In the genomic region with DNA sequence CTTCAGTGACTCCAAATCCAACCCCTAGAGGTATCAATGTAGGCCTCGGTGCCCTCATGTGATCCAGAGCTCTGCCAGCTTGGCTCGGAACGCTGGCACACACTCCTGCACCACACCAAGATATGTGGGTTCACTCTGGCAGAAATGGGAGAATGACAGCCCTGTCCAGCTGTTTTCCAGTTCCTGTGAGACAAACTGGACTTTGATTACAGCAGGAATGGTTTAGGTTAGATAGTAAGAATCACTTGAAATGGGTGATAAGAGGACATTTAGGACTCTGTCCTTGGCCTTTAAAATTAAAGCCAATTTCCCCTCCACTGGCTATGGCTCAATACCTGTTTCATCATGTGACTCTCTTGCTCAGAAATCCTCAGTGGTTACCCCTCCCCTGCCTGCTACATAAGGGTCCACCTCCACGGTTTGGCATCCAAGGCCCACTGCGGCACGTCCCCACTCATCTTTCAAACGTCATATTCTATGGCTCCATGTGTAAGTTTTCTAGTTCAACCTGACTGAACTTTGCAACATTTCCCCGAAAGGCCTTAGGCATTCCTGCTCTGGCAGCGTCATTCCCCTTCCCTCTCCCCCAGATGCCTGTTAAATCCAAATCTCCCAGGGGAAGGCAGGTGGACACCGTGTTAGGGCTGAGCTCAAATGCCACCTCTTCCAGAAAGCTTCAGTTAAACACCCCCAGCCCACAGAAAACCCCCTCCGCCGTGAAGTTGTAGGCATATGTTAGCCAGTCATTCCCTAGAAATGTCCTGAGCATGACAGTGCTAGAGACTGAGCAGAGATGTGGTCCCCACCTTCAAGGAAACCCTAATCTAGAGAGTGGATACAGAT, we compare ENCODE assay signal across 3 cellular contexts.
A peak's percentile ranks its signal among the peaks of the same experiment; 100 is the strongest.
TF ChIP-seq lines count a peak whose summit lies in the region.

No MANE protein-coding gene starts in this region.

TF ChIP-seq in liver, 16 proteins besides CTCF, POLR2A, EP300 and RAD21:
- TF ChIP-seq GABPA (IDR thresholded peaks at IDR 0.05 in 1 of 2, conservative IDR thresholded peaks at IDR 0.05 in 1 of 2) (no peak), RXRA (IDR thresholded peaks at IDR 0.05) (peak in 1 of 2 donors; percentile 35), JUND (IDR thresholded peaks at IDR 0.05) (no peak), HNF4A (conservative IDR thresholded peaks at IDR 0.05) (peak; percentile 45 to 52)

TF ChIP-seq in HepG2, 621 proteins besides CTCF, POLR2A, EP300 and RAD21:
- TF ChIP-seq ZBTB46 (CRISPR knock-in tag; IDR thresholded peaks at IDR 0.05; ENCODE audit: borderline replicate concordance): no peak
- no peak for TF ChIP-seq SNRNP70 (IDR thresholded peaks at IDR 0.05; ENCODE audit: low read depth, low read length)
- TF ChIP-seq TCF12 (IDR thresholded peaks at IDR 0.05): no peak
- no peak for TF ChIP-seq TCF12 (CRISPR knock-in tag; IDR thresholded peaks at IDR 0.05)
- TF ChIP-seq ZNF20 (CRISPR knock-in tag; IDR thresholded peaks at IDR 0.05): no peak
- no peak for TF ChIP-seq HIVEP1 (CRISPR knock-in tag; IDR thresholded peaks at IDR 0.05)
- no peak for TF ChIP-seq NFE2L2 (IDR thresholded peaks at IDR 0.05; ENCODE audit: low read length)
- no peak for TF ChIP-seq IRX3 (CRISPR knock-in tag; IDR thresholded peaks at IDR 0.05; ENCODE audit: borderline replicate concordance, low read depth)
- TF ChIP-seq POLR2G (IDR thresholded peaks at IDR 0.05; ENCODE audit: low read depth, low read length): no peak
- TF ChIP-seq SP1 (IDR thresholded peaks at IDR 0.05): no peak
- TF ChIP-seq SP1 (CRISPR knock-in tag; IDR thresholded peaks at IDR 0.05): no peak
- TF ChIP-seq ZNF263 (CRISPR knock-in tag; IDR thresholded peaks at IDR 0.05): no peak
- no peak for TF ChIP-seq RFX5 (IDR thresholded peaks at IDR 0.05; ENCODE audit: low read depth, low read length)
- TF ChIP-seq, protein P1, sequence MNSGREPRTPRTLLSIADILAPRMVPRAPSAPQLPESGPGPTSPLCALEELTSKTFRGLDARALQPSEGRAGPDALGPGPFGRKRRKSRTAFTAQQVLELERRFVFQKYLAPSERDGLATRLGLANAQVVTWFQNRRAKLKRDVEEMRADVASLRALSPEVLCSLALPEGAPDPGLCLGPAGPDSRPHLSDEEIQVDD (CRISPR knock-in tag; IDR thresholded peaks at IDR 0.05; ENCODE audit: borderline replicate concordance): no peak
- TF ChIP-seq ZNF17 (CRISPR knock-in tag; IDR thresholded peaks at IDR 0.05): no peak

TF ChIP-seq in WTC11, 78 proteins besides CTCF, POLR2A, EP300 and RAD21:
- TF ChIP-seq, protein P2, sequence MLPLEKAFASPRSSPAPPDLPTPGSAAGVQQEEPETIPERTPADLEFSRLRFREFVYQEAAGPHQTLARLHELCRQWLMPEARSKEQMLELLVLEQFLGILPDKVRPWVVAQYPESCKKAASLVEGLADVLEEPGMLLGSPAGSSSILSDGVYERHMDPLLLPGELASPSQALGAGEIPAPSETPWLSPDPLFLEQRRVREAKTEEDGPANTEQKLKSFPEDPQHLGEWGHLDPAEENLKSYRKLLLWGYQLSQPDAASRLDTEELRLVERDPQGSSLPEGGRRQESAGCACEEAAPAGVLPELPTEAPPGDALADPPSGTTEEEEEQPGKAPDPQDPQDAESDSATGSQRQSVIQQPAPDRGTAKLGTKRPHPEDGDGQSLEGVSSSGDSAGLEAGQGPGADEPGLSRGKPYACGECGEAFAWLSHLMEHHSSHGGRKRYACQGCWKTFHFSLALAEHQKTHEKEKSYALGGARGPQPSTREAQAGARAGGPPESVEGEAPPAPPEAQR (CRISPR knock-in tag; IDR thresholded peaks at IDR 0.05): no peak
- TF ChIP-seq RELA (CRISPR knock-in tag; IDR thresholded peaks at IDR 0.05; ENCODE audit: borderline replicate concordance): no peak
- no peak for TF ChIP-seq AR (CRISPR knock-in tag; IDR thresholded peaks at IDR 0.05)
- TF ChIP-seq, protein P3, sequence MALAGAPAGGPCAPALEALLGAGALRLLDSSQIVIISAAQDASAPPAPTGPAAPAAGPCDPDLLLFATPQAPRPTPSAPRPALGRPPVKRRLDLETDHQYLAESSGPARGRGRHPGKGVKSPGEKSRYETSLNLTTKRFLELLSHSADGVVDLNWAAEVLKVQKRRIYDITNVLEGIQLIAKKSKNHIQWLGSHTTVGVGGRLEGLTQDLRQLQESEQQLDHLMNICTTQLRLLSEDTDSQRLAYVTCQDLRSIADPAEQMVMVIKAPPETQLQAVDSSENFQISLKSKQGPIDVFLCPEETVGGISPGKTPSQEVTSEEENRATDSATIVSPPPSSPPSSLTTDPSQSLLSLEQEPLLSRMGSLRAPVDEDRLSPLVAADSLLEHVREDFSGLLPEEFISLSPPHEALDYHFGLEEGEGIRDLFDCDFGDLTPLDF (CRISPR knock-in tag; IDR thresholded peaks at IDR 0.05): no peak
- no peak for TF ChIP-seq NR1H2 (CRISPR knock-in tag; IDR thresholded peaks at IDR 0.05)
- no peak for TF ChIP-seq ATF3 (CRISPR knock-in tag; conservative IDR thresholded peaks at IDR 0.05)
- no peak for TF ChIP-seq GRHL2 (CRISPR knock-in tag; IDR thresholded peaks at IDR 0.05; ENCODE audit: insufficient replicate concordance, severe bottlenecking)
- no peak for TF ChIP-seq CBFB (CRISPR knock-in tag; IDR thresholded peaks at IDR 0.05; ENCODE audit: low read depth)
- no peak for TF ChIP-seq MXD4 (CRISPR knock-in tag; IDR thresholded peaks at IDR 0.05; ENCODE audit: borderline replicate concordance)
- no peak for TF ChIP-seq MYBL2 (CRISPR knock-in tag; IDR thresholded peaks at IDR 0.05)
